14 cellular contexts compared by ENCODE assay signal in genomic region chr3:107028086-107028485, GRCh38.
A peak's percentile ranks its signal among the peaks of the same experiment; 100 is the strongest.
DNase-seq lines count a peak whose midpoint lies in the region; ATAC-seq, FAIRE-seq and TF ChIP-seq lines count a peak whose summit lies in the region.
"Had no signal": no experiment of that assay in that cellular context is flagged by ENCODE, and none has a peak within 500 bp of the region (broad histone marks: within the 10 kb centered on the region; RNA-seq: fewer than 3 reads in every experiment).

No MANE protein-coding gene starts in this region.

- peaks cover 12% of the 10 kb centered on the region for H3K4me1 Mint-ChIP-seq in GM23338
- H3K4me1 Mint-ChIP-seq: CD4-positive, alpha-beta memory T cell had no signal

- FAIRE-seq in bronchial epithelial cell (lab: Jason Lieb, UNC) (peak; percentile 23), frontal cortex (lab: Jason Lieb, UNC) (peak; percentile 6), urothelium cell line (lab: Jason Lieb, UNC) (peak; percentile 46)
- FAIRE-seq: A204.1, GM12878 had no signal

- TF ChIP-seq POLR2A in adrenal gland (IDR thresholded peaks at IDR 0.05), result no peak

- H3K36me3 Mint-ChIP-seq in GM23338 (ENCODE audit: low read depth), result peaks cover 11% of the 10 kb centered on the region; the same call in 2 of the 3 replicates
- H3K36me3 Mint-ChIP-seq: CD4-positive, alpha-beta memory T cell had no signal

- H3K4me2 ChIP-seq in GM23338, result no peak overlapping the region

- H3K9me3 ChIP-seq in adrenal gland (replicated peaks in 1 of 3), result no peaks in the 10 kb centered on the region
- H3K9me3 ChIP-seq: BE2C had no signal

- no peak for ATAC-seq in GM23338
- ATAC-seq in activated CD4-positive, CD25-positive, alpha-beta regulatory T cell treated with anti-CD3 and anti-CD28 coated beads, Interleukin-2, amount 50 U/mL, for 24 hours, result no peak
- ATAC-seq: GM12878 had no signal

- H4K20me1 ChIP-seq in GM23338 (replicated peaks; ENCODE audit: insufficient read depth), result no peaks in the 10 kb centered on the region

- H3K4me3 Mint-ChIP-seq in GM23338, result no peak overlapping the region
- H3K4me3 Mint-ChIP-seq: CD4-positive, alpha-beta memory T cell had no signal

- TF ChIP-seq CTCF in bronchial epithelial cell (IDR thresholded peaks at IDR 0.05; ENCODE audit: insufficient read depth, low read length, severe bottlenecking) (no peak), GM23338 (conservative IDR thresholded peaks at IDR 0.05; ENCODE audit: low read depth in 2 of 2) (no peak), adrenal gland (IDR thresholded peaks at IDR 0.05) (no peak)

- no peaks in the 10 kb centered on the region for H3K9me2 ChIP-seq in GM23338 (ENCODE audit: insufficient read depth)

- no peak overlapping the region for H3K27ac Mint-ChIP-seq in GM23338
- H3K27ac Mint-ChIP-seq: CD4-positive, alpha-beta memory T cell had no signal

- WGBS in adrenal gland, 4 donors, result 66 to 87% (median 74%) methylated on average over 1 of the region's 1 CpG

- DNase-seq in bronchial epithelial cell (ENCODE audit: low read depth) (no peak), frontal cortex (ENCODE audit: low spot score in 2 of 2) (no peak), midbrain (lab: John Stamatoyannopoulos, UW) (peak; percentile 43), urothelium cell line (ENCODE audit: low spot score) (no peak), GM23338 (ENCODE audit: low spot score) (no peak), adrenal gland (no peak)
- DNase-seq: BE2C; CD4-positive, alpha-beta memory T cell; DMS79 had no signal

- intact Hi-C loops in adrenal gland (cut with DNase I), result no loop called here

- H3K4me1 ChIP-seq in GM23338 (ENCODE audit: insufficient read depth) (peaks cover 17% of the 10 kb centered on the region), adrenal gland (replicated peaks in 1 of 2) (no peaks in the 10 kb centered on the region)

- H3K36me3 ChIP-seq in bronchial epithelial cell (ENCODE audit: control insufficient read depth, insufficient read depth, low read length) (no peaks in the 10 kb centered on the region), GM23338 (ENCODE audit: insufficient read depth) (no peaks in the 10 kb centered on the region), adrenal gland (replicated peaks in 1 of 2) (no peaks in the 10 kb centered on the region)
- H3K36me3 ChIP-seq: BE2C had no signal

- H3K27ac ChIP-seq in GM23338 (ENCODE audit: low read depth), result no peak overlapping the region
- no peak overlapping the region for H3K27ac ChIP-seq in adrenal gland
- H3K27ac ChIP-seq: C4-2B, HL-60 had no signal

- H3K4me3 ChIP-seq in bronchial epithelial cell (ENCODE audit: low read depth, low read length) (no peak overlapping the region), GM23338 (no peak overlapping the region), adrenal gland (no peak overlapping the region)
- H3K4me3 ChIP-seq: GM12878 had no signal

- H3K27me3 ChIP-seq in bronchial epithelial cell (ENCODE audit: control insufficient read depth, insufficient read depth, low read length) (no peaks in the 10 kb centered on the region), GM23338 (ENCODE audit: insufficient read depth) (no peaks in the 10 kb centered on the region), adrenal gland (no peaks in the 10 kb centered on the region)
- H3K27me3 ChIP-seq: BE2C had no signal

- H3K9me3 Mint-ChIP-seq in GM23338, result peaks cover 8% of the 10 kb centered on the region; the same call in 2 of the 3 replicates

- no peaks in the 10 kb centered on the region for H3K79me2 ChIP-seq in GM23338 (replicated peaks; ENCODE audit: insufficient read depth)

- H3K27me3 Mint-ChIP-seq in GM23338 (ENCODE audit: insufficient read depth, low read depth, poor library complexity), result peaks cover 3% of the 10 kb centered on the region

- H3F3A ChIP-seq in GM23338 (replicated peaks; ENCODE audit: low read depth), result no peaks in the 10 kb centered on the region

- H2AFZ ChIP-seq in GM23338, result no peak overlapping the region

TF ChIP-seq in GM23338, 12 proteins besides CTCF, POLR2A, EP300 and RAD21:
- TF ChIP-seq NANOG (IDR thresholded peaks at IDR 0.05; ENCODE audit: borderline replicate concordance), result no peak
- TF ChIP-seq ETS1 (IDR thresholded peaks at IDR 0.05), result no peak
- TF ChIP-seq, protein P1, sequence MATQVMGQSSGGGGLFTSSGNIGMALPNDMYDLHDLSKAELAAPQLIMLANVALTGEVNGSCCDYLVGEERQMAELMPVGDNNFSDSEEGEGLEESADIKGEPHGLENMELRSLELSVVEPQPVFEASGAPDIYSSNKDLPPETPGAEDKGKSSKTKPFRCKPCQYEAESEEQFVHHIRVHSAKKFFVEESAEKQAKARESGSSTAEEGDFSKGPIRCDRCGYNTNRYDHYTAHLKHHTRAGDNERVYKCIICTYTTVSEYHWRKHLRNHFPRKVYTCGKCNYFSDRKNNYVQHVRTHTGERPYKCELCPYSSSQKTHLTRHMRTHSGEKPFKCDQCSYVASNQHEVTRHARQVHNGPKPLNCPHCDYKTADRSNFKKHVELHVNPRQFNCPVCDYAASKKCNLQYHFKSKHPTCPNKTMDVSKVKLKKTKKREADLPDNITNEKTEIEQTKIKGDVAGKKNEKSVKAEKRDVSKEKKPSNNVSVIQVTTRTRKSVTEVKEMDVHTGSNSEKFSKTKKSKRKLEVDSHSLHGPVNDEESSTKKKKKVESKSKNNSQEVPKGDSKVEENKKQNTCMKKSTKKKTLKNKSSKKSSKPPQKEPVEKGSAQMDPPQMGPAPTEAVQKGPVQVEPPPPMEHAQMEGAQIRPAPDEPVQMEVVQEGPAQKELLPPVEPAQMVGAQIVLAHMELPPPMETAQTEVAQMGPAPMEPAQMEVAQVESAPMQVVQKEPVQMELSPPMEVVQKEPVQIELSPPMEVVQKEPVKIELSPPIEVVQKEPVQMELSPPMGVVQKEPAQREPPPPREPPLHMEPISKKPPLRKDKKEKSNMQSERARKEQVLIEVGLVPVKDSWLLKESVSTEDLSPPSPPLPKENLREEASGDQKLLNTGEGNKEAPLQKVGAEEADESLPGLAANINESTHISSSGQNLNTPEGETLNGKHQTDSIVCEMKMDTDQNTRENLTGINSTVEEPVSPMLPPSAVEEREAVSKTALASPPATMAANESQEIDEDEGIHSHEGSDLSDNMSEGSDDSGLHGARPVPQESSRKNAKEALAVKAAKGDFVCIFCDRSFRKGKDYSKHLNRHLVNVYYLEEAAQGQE (IDR thresholded peaks at IDR 0.05; ENCODE audit: unreplicated experiment), result no peak
- TF ChIP-seq STAT1 (IDR thresholded peaks at IDR 0.05; ENCODE audit: unreplicated experiment), result no peak
- no peak for TF ChIP-seq POLR2AphosphoS5 (IDR thresholded peaks at IDR 0.05; ENCODE audit: low read depth)
- no peak for TF ChIP-seq EZH2 (IDR thresholded peaks at IDR 0.05; ENCODE audit: low read depth, unreplicated experiment)
- no peak for TF ChIP-seq ZNF114 (CRISPR knock-in tag; IDR thresholded peaks at IDR 0.05)
